Comparison of ENCODE assay signal across 10 cellular contexts in the genomic region with DNA sequence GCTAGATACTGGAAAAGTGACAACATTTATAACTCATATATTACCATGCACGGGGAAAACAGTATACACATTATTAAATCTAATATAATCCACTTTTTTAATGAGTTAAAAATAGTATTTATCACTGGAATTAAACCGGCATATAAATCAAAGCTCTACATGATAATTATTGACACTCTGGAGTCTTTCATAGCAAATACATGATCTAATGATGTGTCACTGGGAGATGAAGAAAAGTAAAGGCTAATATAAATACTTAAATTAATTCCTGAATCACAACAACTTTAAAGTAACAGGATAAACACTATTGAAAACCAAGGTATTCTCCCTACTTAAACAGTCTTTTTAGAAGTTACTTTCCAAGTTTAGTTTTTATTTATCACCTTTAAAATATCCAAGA. TPM values are rescaled to one million over a fixed set of nuclear protein-coding genes. Genes with fewer than 3 reads are reported as not detected.
A peak's percentile ranks its signal among the peaks of the same experiment; 100 is the strongest.
DNase-seq lines count a peak whose midpoint lies in the region; ATAC-seq lines count a peak whose summit lies in the region.
"Had no signal": no experiment of that assay in that cellular context is flagged by ENCODE, and none has a peak within 500 bp of the region (broad histone marks: within the 10 kb centered on the region; RNA-seq: fewer than 3 reads in every experiment).

No MANE protein-coding gene starts in this region.

- H3K4me1 ChIP-seq in iPS-20b (ENCODE audit: insufficient read depth, low read length) (peaks cover 11% of the 10 kb centered on the region), stomach smooth muscle (ENCODE audit: control insufficient read depth, insufficient read depth, low read length) (peaks cover 3% of the 10 kb centered on the region)

- H3K4me3 Mint-ChIP-seq in activated naive CD4-positive, alpha-beta T cell treated with anti-CD3 and anti-CD28 coated beads for 36 hours, result peak overlapping the region; percentile 53
- H3K4me3 Mint-ChIP-seq in activated T-helper 1 cell treated with anti-CD3 and anti-CD28 coated beads, Interleukin-12 subunit alpha, Interleukin-12 subunit beta, Interleukin-2, Interleukin-4 antibody, amounts not matched to agents 30 ng/mL and 10 ng/mL and 1 ng/mL, durations not matched to agents 14 hours and 24 hours and 36 hours, result peak overlapping the region; percentile 93

- CTCF ChIA-PET in activated naive CD4-positive, alpha-beta T cell treated with anti-CD3 and anti-CD28 coated beads for 36 hours (lab: Charles Lee), result interaction anchor here (0.8 to 1.3 kb wide), 2 partner anchors 19 to 55 kb away, joined by 3 read pairs; no protein-coding TSS in a partner anchor

- H3K27me3 ChIP-seq in iPS-20b (ENCODE audit: insufficient read depth, low read length) (no peaks in the 10 kb centered on the region), stomach smooth muscle (ENCODE audit: control insufficient read depth in 1 of 2, insufficient read depth in 2 of 2, low read length in 2 of 2) (no peaks in the 10 kb centered on the region)
- H3K27me3 ChIP-seq: SJSA1 had no signal

- H3K9me3 ChIP-seq in iPS-20b (ENCODE audit: insufficient read depth, low read depth, low read length) (no peaks in the 10 kb centered on the region), stomach smooth muscle (ENCODE audit: control insufficient read depth in 2 of 2, low read length in 2 of 2) (no peaks in the 10 kb centered on the region)
- H3K9me3 ChIP-seq: SJSA1 had no signal

- H3K36me3 ChIP-seq in iPS-20b (ENCODE audit: insufficient read depth, low read depth, low read length), result no peaks in the 10 kb centered on the region
- no peaks in the 10 kb centered on the region for H3K36me3 ChIP-seq in stomach smooth muscle (ENCODE audit: control insufficient read depth in 2 of 2, insufficient read depth in 2 of 2, low read length in 2 of 2)

- no peak overlapping the region for H3K27ac ChIP-seq in iPS-20b (ENCODE audit: low read length)
- H3K27ac ChIP-seq in stomach smooth muscle (ENCODE audit: low read length), result no peak overlapping the region
- H3K27ac ChIP-seq: SJSA1 had no signal

- peak overlapping the region; percentile 96 for H3K4me3 ChIP-seq in iPS-20b (ENCODE audit: low read length)
- peak overlapping the region; percentile 9 to 26 for H3K4me3 ChIP-seq in stomach smooth muscle (ENCODE audit: low read length in 2 of 2)
- H3K4me3 ChIP-seq: SJSA1 had no signal

- no peaks in the 10 kb centered on the region for H3K36me3 Mint-ChIP-seq in activated naive CD4-positive, alpha-beta T cell treated with anti-CD3 and anti-CD28 coated beads for 36 hours (ENCODE audit: low read depth)
- peaks cover 8% of the 10 kb centered on the region for H3K36me3 Mint-ChIP-seq in activated T-helper 1 cell treated with anti-CD3 and anti-CD28 coated beads, Interleukin-12 subunit alpha, Interleukin-12 subunit beta, Interleukin-2, Interleukin-4 antibody, amounts not matched to agents 30 ng/mL and 10 ng/mL and 1 ng/mL, durations not matched to agents 14 hours and 24 hours and 36 hours (ENCODE audit: low read depth)

- H3K27ac Mint-ChIP-seq in activated naive CD4-positive, alpha-beta T cell treated with anti-CD3 and anti-CD28 coated beads for 36 hours, result no peak overlapping the region
- no peak overlapping the region for H3K27ac Mint-ChIP-seq in activated T-helper 1 cell treated with anti-CD3 and anti-CD28 coated beads, Interleukin-12 subunit alpha, Interleukin-12 subunit beta, Interleukin-2, Interleukin-4 antibody, amounts not matched to agents 30 ng/mL and 10 ng/mL and 1 ng/mL, durations not matched to agents 14 hours and 24 hours and 36 hours

- peaks cover 61% of the 10 kb centered on the region for H3K4me1 Mint-ChIP-seq in activated naive CD4-positive, alpha-beta T cell treated with anti-CD3 and anti-CD28 coated beads for 36 hours (ENCODE audit: low read depth)
- H3K4me1 Mint-ChIP-seq in activated T-helper 1 cell treated with anti-CD3 and anti-CD28 coated beads, Interleukin-12 subunit alpha, Interleukin-12 subunit beta, Interleukin-2, Interleukin-4 antibody, amounts not matched to agents 30 ng/mL and 10 ng/mL and 1 ng/mL, durations not matched to agents 14 hours and 24 hours and 36 hours (ENCODE audit: low read depth), result peaks cover 66% of the 10 kb centered on the region

- H3K9me3 Mint-ChIP-seq in activated naive CD4-positive, alpha-beta T cell treated with anti-CD3 and anti-CD28 coated beads for 36 hours, result no peaks in the 10 kb centered on the region
- no peaks in the 10 kb centered on the region for H3K9me3 Mint-ChIP-seq in activated T-helper 1 cell treated with anti-CD3 and anti-CD28 coated beads, Interleukin-12 subunit alpha, Interleukin-12 subunit beta, Interleukin-2, Interleukin-4 antibody, amounts not matched to agents 30 ng/mL and 10 ng/mL and 1 ng/mL, durations not matched to agents 14 hours and 24 hours and 36 hours

- no peak overlapping the region for H3K9ac ChIP-seq in iPS-20b (ENCODE audit: low read depth, low read length)
- no peak overlapping the region for H3K9ac ChIP-seq in stomach smooth muscle (ENCODE audit: low read length in 2 of 2)

- no peak for ATAC-seq in HG03432 (IDR thresholded peaks at IDR 0.05; ENCODE audit: unreplicated experiment)

- no peaks in the 10 kb centered on the region for H3K27me3 Mint-ChIP-seq in activated naive CD4-positive, alpha-beta T cell treated with anti-CD3 and anti-CD28 coated beads for 36 hours (ENCODE audit: low read depth)
- H3K27me3 Mint-ChIP-seq in activated T-helper 1 cell treated with anti-CD3 and anti-CD28 coated beads, Interleukin-12 subunit alpha, Interleukin-12 subunit beta, Interleukin-2, Interleukin-4 antibody, amounts not matched to agents 30 ng/mL and 10 ng/mL and 1 ng/mL, durations not matched to agents 14 hours and 24 hours and 36 hours (ENCODE audit: insufficient read depth), result peaks cover 2% of the 10 kb centered on the region

- no peak for DNase-seq in activated naive CD4-positive, alpha-beta T cell treated with anti-CD3 and anti-CD28 coated beads for 36 hours
- no peak for DNase-seq in activated naive CD4-positive, alpha-beta T cell (lab: John Stamatoyannopoulos, UW)
- no peak for DNase-seq in activated T-helper 1 cell treated with anti-CD3 and anti-CD28 coated beads, Interleukin-12 subunit alpha, Interleukin-12 subunit beta, Interleukin-2, Interleukin-4 antibody, amounts not matched to agents 30 ng/mL and 10 ng/mL and 1 ng/mL, durations not matched to agents 14 hours and 24 hours and 36 hours (ENCODE audit: low spot score)
- DNase-seq in NCI-H524 (lab: John Stamatoyannopoulos, UW) (no peak), DMS79 treated with DMSO at 0.1 percent for 48 hours (lab: John Stamatoyannopoulos, UW) (no peak)
- DNase-seq: central memory CD4-positive, alpha-beta T cell had no signal

- intact Hi-C loops in activated naive CD4-positive, alpha-beta T cell treated with anti-CD3 and anti-CD28 coated beads for 36 hours (cut with micrococcal nuclease), result loop anchor here (5.0 kb wide), 1 partner anchor 138 kb away; no protein-coding TSS in a partner anchor
- intact Hi-C loops in activated T-helper 1 cell treated with anti-CD3 and anti-CD28 coated beads, Interleukin-12 subunit alpha, Interleukin-12 subunit beta, Interleukin-2, Interleukin-4 antibody, amounts not matched to agents 30 ng/mL and 10 ng/mL and 1 ng/mL, durations not matched to agents 14 hours and 24 hours and 36 hours (cut with micrococcal nuclease), result loop anchor here (10.0 kb wide), 1 partner anchor 474 kb away; no protein-coding TSS in a partner anchor

RNA-seq across cellular contexts. Expression of a gene that starts 2.2 kb away (rescaled TPM):
- total RNA-seq in activated naive CD4-positive, alpha-beta T cell treated with anti-CD3 and anti-CD28 coated beads for 36 hours, result 1 to 10 TPM; 4.7 to 4.8 TPM
- total RNA-seq in activated T-helper 1 cell treated with anti-CD3 and anti-CD28 coated beads, Interleukin-12 subunit alpha, Interleukin-12 subunit beta, Interleukin-2, Interleukin-4 antibody, amounts not matched to agents 30 ng/mL and 10 ng/mL and 1 ng/mL, durations not matched to agents 14 hours and 24 hours and 36 hours, result 4.1 and 4.3 TPM in 2 replicates

RNA-seq across cellular contexts. Expression of a gene that starts 52.4 kb away (rescaled TPM):
- total RNA-seq in activated naive CD4-positive, alpha-beta T cell treated with anti-CD3 and anti-CD28 coated beads for 36 hours, result 10 to 100 TPM; 26.4 to 27.6 TPM
- 26.8 and 27.5 TPM in 2 replicates for total RNA-seq in activated T-helper 1 cell treated with anti-CD3 and anti-CD28 coated beads, Interleukin-12 subunit alpha, Interleukin-12 subunit beta, Interleukin-2, Interleukin-4 antibody, amounts not matched to agents 30 ng/mL and 10 ng/mL and 1 ng/mL, durations not matched to agents 14 hours and 24 hours and 36 hours
